21 cellular contexts compared by ENCODE assay signal in the genomic region with DNA sequence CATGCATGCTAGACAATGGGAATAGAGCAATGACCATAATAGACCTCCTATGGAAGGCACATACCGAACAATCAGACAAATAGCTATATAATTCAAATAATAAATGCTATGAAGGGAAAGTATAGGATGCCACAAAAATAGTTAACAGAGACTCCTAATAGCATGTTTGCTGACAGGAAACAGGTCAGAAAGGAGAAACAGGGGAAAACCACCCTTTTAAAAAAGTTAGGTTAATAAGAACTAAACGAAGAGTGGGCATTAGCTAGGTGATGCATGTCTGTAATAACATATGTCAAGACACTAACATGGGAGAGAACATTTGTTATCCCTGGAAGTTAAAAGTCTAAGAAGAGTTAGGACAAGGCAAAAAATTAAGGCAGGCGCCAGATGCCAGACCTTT.
A peak's percentile ranks its signal among the peaks of the same experiment; 100 is the strongest.
DNase-seq lines count a peak whose midpoint lies in the region; ATAC-seq and FAIRE-seq lines count a peak whose summit lies in the region.
"Had no signal": no experiment of that assay in that cellular context is flagged by ENCODE, and none has a peak within 500 bp of the region (broad histone marks: within the 10 kb centered on the region; RNA-seq: fewer than 3 reads in every experiment).

No MANE protein-coding gene starts in this region.

- peak; percentile 70 for FAIRE-seq in GM19239 (lab: Jason Lieb, UNC)

- peak overlapping the region; percentile 96 for H3K27ac ChIP-seq in BLaER1
- H3K27ac ChIP-seq: GM23248 had no signal

- H3K27me3 Mint-ChIP-seq in central memory CD8-positive, alpha-beta T cell: no peaks in the 10 kb centered on the region

- DNase-seq in GM19239 (ENCODE audit: insufficient read length, low spot score) (no peak), NCI-H2227 (lab: John Stamatoyannopoulos, UW; ENCODE audit: unreplicated experiment) (peak; percentile 4), NCI-H774 (lab: John Stamatoyannopoulos, UW) (no peak), DMS53 treated with DMSO at 0.1 percent for 48 hours (lab: John Stamatoyannopoulos, UW; ENCODE audit: unreplicated experiment) (no peak), kidney glomerular epithelial cell (lab: John Stamatoyannopoulos, UW) (no peak)
- DNase-seq in central memory CD8-positive, alpha-beta T cell (ENCODE audit: low spot score in 2 of 2): no peak
- DNase-seq: GDM1, GM23248, MG63, NCI-H1092 treated with DMSO at 0.1 percent for 48 hours, NCI-H146, NCI-H2081 treated with DMSO at 0.1 percent for 48 hours, NCI-H510A treated with DMSO at 0.1 percent for 48 hours, NCI-H82, SW 1271, T-helper 2 cell had no signal

- peak overlapping the region; percentile 9 for H3K27ac Mint-ChIP-seq in central memory CD8-positive, alpha-beta T cell (ENCODE audit: low read depth)

- H3K4me1 ChIP-seq in BLaER1: peaks cover 93% of the 10 kb centered on the region

- no peak overlapping the region for H3K9ac ChIP-seq in BLaER1
- H3K9ac ChIP-seq: GM23248 had no signal

- H3K4me3 ChIP-seq in BLaER1: no peak overlapping the region
- H3K4me3 ChIP-seq: GM23248, HAP-1, MG63 had no signal

- ATAC-seq in central memory CD8-positive, alpha-beta T cell (replicated peaks; ENCODE audit: extremely low read depth, poor library complexity, severe bottlenecking): no peak
- no peak for ATAC-seq in activated CD4-positive, CD25-positive, alpha-beta regulatory T cell treated with anti-CD3 and anti-CD28 coated beads, Interleukin-2, amount 50 U/mL, for 24 hours
- ATAC-seq: Panc1, Right ventricle myocardium inferior had no signal

- H3K4me3 Mint-ChIP-seq in central memory CD8-positive, alpha-beta T cell: no peak overlapping the region

- H3K36me3 ChIP-seq in BLaER1: peaks cover 7% of the 10 kb centered on the region
- H3K36me3 ChIP-seq: HAP-1, MG63 had no signal

- H3K27me3 ChIP-seq in BLaER1: no peaks in the 10 kb centered on the region
- H3K27me3 ChIP-seq: MG63 had no signal

- no peaks in the 10 kb centered on the region for H3K9me3 Mint-ChIP-seq in central memory CD8-positive, alpha-beta T cell

- H3K4me1 Mint-ChIP-seq in central memory CD8-positive, alpha-beta T cell: peaks cover 86% of the 10 kb centered on the region

- H4K20me1 ChIP-seq in BLaER1: no peaks in the 10 kb centered on the region

- H3K36me3 Mint-ChIP-seq in central memory CD8-positive, alpha-beta T cell (ENCODE audit: insufficient read depth): peaks cover 14% of the 10 kb centered on the region

- H3K9me3 ChIP-seq in BLaER1: peaks cover 17% of the 10 kb centered on the region
- H3K9me3 ChIP-seq: HAP-1, MG63 had no signal

- H3K4me2 ChIP-seq in BLaER1: peak overlapping the region; percentile 79
